In genomic region chr1:6162773-6163172, GRCh38 we compare ENCODE assay signal across 17 cellular contexts. TPM values are rescaled to one million over a fixed set of nuclear protein-coding genes. Genes with fewer than 3 reads are reported as not detected.
DNase-seq lines count a peak whose midpoint lies in the region; ATAC-seq and TF ChIP-seq lines count a peak whose summit lies in the region.
"Had no signal": no experiment of that assay in that cellular context is flagged by ENCODE, and none has a peak within 500 bp of the region (broad histone marks: within the 10 kb centered on the region; RNA-seq: fewer than 3 reads in every experiment).

No MANE protein-coding gene starts in this region.

- H3K36me3 ChIP-seq in neural progenitor cell: no peaks in the 10 kb centered on the region
- H3K36me3 ChIP-seq: breast epithelium, upper lobe of right lung had no signal

- DNase-seq in NCI-H526 (lab: John Stamatoyannopoulos, UW) (peak; percentile 34 to 69), NCI-H526 treated with DMSO at 0.1 percent for 48 hours (lab: John Stamatoyannopoulos, UW) (no peak), NCI-H1092 (lab: John Stamatoyannopoulos, UW) (peak; percentile 84), neural progenitor cell (ENCODE audit: low spot score) (peak; percentile 49), NOMO-1 treated with DMSO at 0.1 percent for 48 hours (lab: John Stamatoyannopoulos, UW; ENCODE audit: unreplicated experiment) (no peak)
- DNase-seq in activated CD4-positive, CD25-positive, alpha-beta regulatory T cell treated with anti-CD3 and anti-CD28 coated beads, Interleukin-2, amount 50 U/mL, for 72 hours: no peak
- DNase-seq: activated CD4-positive, alpha-beta memory T cell treated with anti-CD3 and anti-CD28 coated beads, Interleukin-2, amount 10 ng/mL, durations not matched to agents 7 days and 5 days; activated effector memory CD4-positive, alpha-beta T cell treated with anti-CD3 and anti-CD28 coated beads, Interleukin-2, amount 50 U/mL, for 16 hours; kidney glomerular epithelial cell; NCI-H2081 treated with DMSO at 0.1 percent for 48 hours; T1000; upper lobe of right lung had no signal

- H3K9me3 ChIP-seq in neural progenitor cell (ENCODE audit: low read depth): no peaks in the 10 kb centered on the region
- H3K9me3 ChIP-seq: breast epithelium, upper lobe of right lung had no signal

- no peaks in the 10 kb centered on the region for H3F3A ChIP-seq in neural progenitor cell (ENCODE audit: low read depth)

- peaks cover 5% of the 10 kb centered on the region for H3K4me1 Mint-ChIP-seq in neural progenitor cell

- H3K4me3 Mint-ChIP-seq in neural progenitor cell: no peak overlapping the region
- H3K4me3 Mint-ChIP-seq: activated CD4-positive, alpha-beta memory T cell treated with anti-CD3 and anti-CD28 coated beads, Interleukin-2, amount 10 ng/mL, durations not matched to agents 7 days and 5 days had no signal

- no peak overlapping the region for H3K27ac ChIP-seq in neural progenitor cell
- H3K27ac ChIP-seq: breast epithelium, upper lobe of right lung had no signal

- peaks cover 2% of the 10 kb centered on the region for H3K27me3 ChIP-seq in neural progenitor cell

- no peak overlapping the region for H3K9ac ChIP-seq in neural progenitor cell

- no peaks in the 10 kb centered on the region for H3K4me1 ChIP-seq in neural progenitor cell
- H3K4me1 ChIP-seq: breast epithelium, upper lobe of right lung had no signal

- H3K27me3 Mint-ChIP-seq in neural progenitor cell (ENCODE audit: insufficient read depth, low read depth): peaks cover 14% of the 10 kb centered on the region

- no peaks in the 10 kb centered on the region for H3K36me3 Mint-ChIP-seq in neural progenitor cell

- no peak overlapping the region for H3K4me3 ChIP-seq in neural progenitor cell
- H3K4me3 ChIP-seq: breast epithelium, upper lobe of right lung had no signal

- ATAC-seq in SK-N-SH treated with all-trans-retinoic acid at 6 μM for 48 hours: peak; percentile 36; the same call in 1 of the 3 replicates
- ATAC-seq in activated CD4-positive, CD25-positive, alpha-beta regulatory T cell treated with anti-CD3 and anti-CD28 coated beads, Interleukin-2, amount 50 U/mL, for 24 hours: no peak
- ATAC-seq: upper lobe of right lung had no signal

- TF ChIP-seq CTCF in neural progenitor cell (IDR thresholded peaks at IDR 0.05): no peak

- no peak overlapping the region for H2AFZ ChIP-seq in neural progenitor cell (replicated peaks)

- no peak overlapping the region for H3K27ac Mint-ChIP-seq in neural progenitor cell
- H3K27ac Mint-ChIP-seq: activated CD4-positive, alpha-beta memory T cell treated with anti-CD3 and anti-CD28 coated beads, Interleukin-2, amount 10 ng/mL, durations not matched to agents 7 days and 5 days had no signal

- no peaks in the 10 kb centered on the region for H3K79me2 ChIP-seq in neural progenitor cell (ENCODE audit: low read depth)

- H4K20me1 ChIP-seq in neural progenitor cell (ENCODE audit: low read depth): peaks cover 23% of the 10 kb centered on the region

- H3K4me2 ChIP-seq in neural progenitor cell: no peak overlapping the region

- H3K9me3 Mint-ChIP-seq in neural progenitor cell: no peaks in the 10 kb centered on the region
- H3K9me3 Mint-ChIP-seq: activated CD4-positive, alpha-beta memory T cell treated with anti-CD3 and anti-CD28 coated beads, Interleukin-2, amount 10 ng/mL, durations not matched to agents 7 days and 5 days had no signal

TF ChIP-seq in SK-N-SH treated with all-trans-retinoic acid at 6 μM for 48 hours, 23 proteins besides CTCF, POLR2A, EP300 and RAD21:
- TF ChIP-seq PATZ1 (CRISPR knock-in tag; IDR thresholded peaks at IDR 0.05; ENCODE audit: borderline replicate concordance) (no peak), ZFP30 (CRISPR knock-in tag; IDR thresholded peaks at IDR 0.05) (no peak), CREB5 (CRISPR knock-in tag; IDR thresholded peaks at IDR 0.05; ENCODE audit: low read depth) (no peak), PPARA (CRISPR knock-in tag; IDR thresholded peaks at IDR 0.05; ENCODE audit: borderline replicate concordance) (no peak), ESRRG (CRISPR knock-in tag; IDR thresholded peaks at IDR 0.05) (no peak), TSHZ2 (CRISPR knock-in tag; IDR thresholded peaks at IDR 0.05) (no peak), CSDC2 (CRISPR knock-in tag; IDR thresholded peaks at IDR 0.05) (no peak), BACH2 (CRISPR knock-in tag; IDR thresholded peaks at IDR 0.05; ENCODE audit: borderline replicate concordance) (no peak), OSR1 (CRISPR knock-in tag; IDR thresholded peaks at IDR 0.05) (no peak), RARB (CRISPR knock-in tag; IDR thresholded peaks at IDR 0.05) (no peak), TCF4 (CRISPR knock-in tag; IDR thresholded peaks at IDR 0.05; ENCODE audit: borderline replicate concordance) (no peak)

RNA-seq across cellular contexts. Expression of gene CHD5, which starts 17.3 kb away (rescaled TPM):
- 0.17 and 0.22 TPM in 2 replicates for total RNA-seq in neural progenitor cell (ENCODE audit: low replicate concordance)
- total RNA-seq: myocyte, RPMI7951 had no signal

RNA-seq across cellular contexts. Expression of gene RPL22, which starts 36.6 kb away (rescaled TPM):
- 261 and 410 TPM in 2 replicates for total RNA-seq in neural progenitor cell (ENCODE audit: low replicate concordance)

RNA-seq across cellular contexts. Expression of gene RNF207, which starts 43.1 kb away (rescaled TPM):
- total RNA-seq in neural progenitor cell (ENCODE audit: low replicate concordance): 3.1 and 5.9 TPM in 2 replicates

Comparison
In these comparisons a context has a peak if more than half of its experiments do, and no peak if none do; other contexts are left out.
1. DNase-seq: peak in NCI-H526 (2 of 2), NCI-H1092 (single experiment) and neural progenitor cell (single experiment); none in NCI-H526 treated with DMSO at 0.1 percent for 48 hours (single experiment), activated CD4-positive, CD25-positive, alpha-beta regulatory T cell treated with anti-CD3 and anti-CD28 coated beads, Interleukin-2, amount 50 U/mL, for 72 hours (single experiment) and NOMO-1 treated with DMSO at 0.1 percent for 48 hours (single experiment).